In the genomic region with DNA sequence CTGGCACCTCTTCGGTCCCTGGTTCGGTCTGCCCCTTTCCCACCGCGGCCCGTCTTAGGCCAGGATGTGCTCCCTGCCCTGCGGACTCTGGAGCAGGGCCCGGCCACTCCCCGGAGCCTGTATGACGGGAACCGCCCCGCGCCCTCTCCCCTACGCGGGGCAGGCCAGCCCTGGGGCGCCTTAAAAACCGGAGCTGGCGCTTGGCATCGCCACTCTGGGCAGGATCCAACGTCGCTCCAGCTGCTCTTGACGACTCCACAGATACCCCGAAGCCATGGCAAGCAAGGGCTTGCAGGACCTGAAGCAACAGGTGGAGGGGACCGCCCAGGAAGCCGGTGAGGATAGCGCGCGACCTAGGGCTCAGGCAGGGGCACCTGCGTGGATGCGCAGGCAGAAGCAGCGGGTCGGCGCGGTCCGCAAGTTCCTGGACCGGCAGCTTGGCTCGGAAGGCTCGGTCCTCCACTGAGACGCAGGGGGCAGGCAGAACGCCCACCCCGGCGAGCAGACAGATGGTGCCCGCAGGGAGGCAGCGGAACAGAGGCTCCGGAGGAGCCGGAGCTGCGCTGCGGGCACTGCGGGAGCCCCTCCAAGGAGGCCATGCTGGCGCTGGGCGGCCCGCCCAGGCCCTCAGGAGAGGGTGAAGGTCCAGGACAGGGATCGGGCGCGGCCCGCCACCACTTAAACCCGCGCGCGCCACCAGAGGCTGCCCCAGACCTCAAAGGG, we compare ENCODE assay signal across 8 cellular contexts. TPM values are rescaled to one million over a fixed set of nuclear protein-coding genes. Genes with fewer than 3 reads are reported as not detected.
DNase-seq lines count a peak whose midpoint lies in the region; ATAC-seq and TF ChIP-seq lines count a peak whose summit lies in the region.

A gene (plus strand): TSS at position 212 of the 723 bp plus-strand sequence. CDS start 63 bp downstream, at position 275.

- H2AFZ ChIP-seq in mammary epithelial cell (ENCODE audit: low read depth, low read length), result peak within 1 kb of the TSS; percentile 19

- WGBS in mammary epithelial cell (ENCODE audit: low coverage, missing lambda C conversion rate), result under 1% methylated on average over 23 of the region's 59 CpGs
- WGBS in right lobe of liver (ENCODE audit: insufficient coverage, low coverage, low lambda C conversion rate, missing lambda C conversion rate), result 4% methylated on average over 8 of the region's 59 CpGs
- WGBS in tibial nerve, 2 donors, result 5 to 10% methylated on average over 29 to 36 of the region's 59 CpGs

- no TSS peak for BruUV-seq in mammary epithelial cell (replicated peaks; lab: Mats Ljungman, UMichigan)

- H3K4me1 Mint-ChIP-seq in activated CD4-positive, alpha-beta memory T cell treated with anti-CD3 and anti-CD28 coated beads, Interleukin-2, amount 10 ng/mL, durations not matched to agents 7 days and 5 days, result peaks cover 44% of the 10 kb centered on the region
- H3K4me1 Mint-ChIP-seq in activated CD4-positive, alpha-beta memory T cell treated with anti-CD3 and anti-CD28 coated beads for 36 hours (ENCODE audit: low read depth), result peaks cover 31% of the 10 kb centered on the region

- TF ChIP-seq POLR2A in right lobe of liver (IDR thresholded peaks at IDR 0.05) (no peak), tibial nerve (IDR thresholded peaks at IDR 0.05) (peak in 1 of 2 donors; percentile 75)

- peak within 1 kb of the TSS; percentile 98 for H3K27ac ChIP-seq in mammary epithelial cell (ENCODE audit: insufficient read depth, low read depth, low read length)
- H3K27ac ChIP-seq in right lobe of liver, result peak within 1 kb of the TSS in 1 of 3 donors; percentile 63
- H3K27ac ChIP-seq in tibial nerve, result peak within 1 kb of the TSS; percentile 94 to 100 (median 97)

- POLR2A ChIA-PET in activated CD4-positive, alpha-beta memory T cell treated with anti-CD3 and anti-CD28 coated beads, Interleukin-2, amount 10 ng/mL, durations not matched to agents 7 days and 5 days (lab: Charles Lee), result interaction anchor here (1.0 to 1.5 kb wide), 4 partner anchors 8 to 126 kb away, joined by 3 to 7 read pairs (median 4); a partner anchor contains a TSS
- POLR2A ChIA-PET in activated CD4-positive, alpha-beta memory T cell treated with anti-CD3 and anti-CD28 coated beads for 36 hours (lab: Charles Lee), result no interaction called here

- TF ChIP-seq CTCF in mammary epithelial cell (conservative IDR thresholded peaks at IDR 0.05 in 1 of 2, IDR thresholded peaks at IDR 0.05 in 1 of 2; ENCODE audit: extremely low read depth in 1 of 2, insufficient read depth in 1 of 2, low read depth in 1 of 2, low read length in 2 of 2) (no peak), right lobe of liver (IDR thresholded peaks at IDR 0.05) (no peak), tibial nerve (IDR thresholded peaks at IDR 0.05) (no peak)

- no peaks in the 10 kb centered on the region for H3K36me3 Mint-ChIP-seq in activated CD4-positive, alpha-beta memory T cell treated with anti-CD3 and anti-CD28 coated beads, Interleukin-2, amount 10 ng/mL, durations not matched to agents 7 days and 5 days (ENCODE audit: low read depth)
- H3K36me3 Mint-ChIP-seq in activated CD4-positive, alpha-beta memory T cell treated with anti-CD3 and anti-CD28 coated beads for 36 hours, result no peaks in the 10 kb centered on the region

- DNase-seq in activated CD4-positive, alpha-beta memory T cell treated with anti-CD3 and anti-CD28 coated beads, Interleukin-2, amount 10 ng/mL, durations not matched to agents 7 days and 5 days, result no peak
- DNase-seq in activated CD4-positive, alpha-beta memory T cell treated with anti-CD3 and anti-CD28 coated beads for 36 hours, result no peak
- DNase-seq in mammary epithelial cell, result peak; percentile 86
- peak; percentile 68 to 75 (median 73) for DNase-seq in right lobe of liver
- peak in 1 of 2 donors; percentile 72 for DNase-seq in tibial nerve (ENCODE audit: low spot score in 2 of 2)
- no peak for DNase-seq in HuH-7.5 (ENCODE audit: low spot score)
- no peak for DNase-seq in SW 1271 (lab: John Stamatoyannopoulos, UW)
- no peak for DNase-seq in GDM1 (lab: John Stamatoyannopoulos, UW)

- ATAC-seq in right lobe of liver, result peak; percentile 50 to 71 (median 59)

- peak within 1 kb of the TSS; percentile 40 to 72 (median 70) for H3K4me3 ChIP-seq in mammary epithelial cell (replicated peaks in 1 of 3; ENCODE audit: insufficient read depth in 1 of 3, low read depth in 2 of 3, low read length in 3 of 3)
- peak within 1 kb of the TSS; percentile 34 to 54 (median 38) for H3K4me3 ChIP-seq in right lobe of liver
- peak within 1 kb of the TSS; percentile 64 to 85 (median 80) for H3K4me3 ChIP-seq in tibial nerve

- no peaks in the 10 kb centered on the region for H3K27me3 ChIP-seq in mammary epithelial cell (ENCODE audit: insufficient read depth, low read length)
- no peaks in the 10 kb centered on the region for H3K27me3 ChIP-seq in right lobe of liver
- no peaks in the 10 kb centered on the region for H3K27me3 ChIP-seq in tibial nerve

- in situ Hi-C loops in mammary epithelial cell (cut with MboI; ENCODE audit: low sequenced_read_pairs in 2 of 2), result no loop called here

- intact Hi-C loops in activated CD4-positive, alpha-beta memory T cell treated with anti-CD3 and anti-CD28 coated beads for 36 hours (cut with micrococcal nuclease), result loop anchor here (10.0 kb wide), 1 partner anchor 284 kb away; no protein-coding TSS in a partner anchor
- intact Hi-C loops in mammary epithelial cell (cut with micrococcal nuclease) (loop anchor here (2.0 kb wide), 1 partner anchor 70 kb away; no protein-coding TSS in a partner anchor), right lobe of liver (cut with DNase I) (no loop called here)

- peak within 1 kb of the TSS; percentile 96 for H3K9ac ChIP-seq in mammary epithelial cell (ENCODE audit: insufficient read depth, low read length)

- CTCF ChIA-PET in activated CD4-positive, alpha-beta memory T cell treated with anti-CD3 and anti-CD28 coated beads, Interleukin-2, amount 10 ng/mL, durations not matched to agents 7 days and 5 days (lab: Charles Lee), result interaction anchor here (0.9 to 2.6 kb wide), 2 partner anchors 8 to 29 kb away, joined by 3 to 12 read pairs; no protein-coding TSS in a partner anchor
- CTCF ChIA-PET in activated CD4-positive, alpha-beta memory T cell treated with anti-CD3 and anti-CD28 coated beads for 36 hours (lab: Charles Lee), result interaction anchor here (1.6 to 5.7 kb wide), 3 partner anchors 10 to 30 kb away, joined by 6 to 47 read pairs (median 7); a partner anchor contains a TSS
- CTCF ChIA-PET in mammary epithelial cell (lab: Charles Lee; ENCODE audit: low non-redundant PET), result no interaction called here

- H3K79me2 ChIP-seq in mammary epithelial cell (ENCODE audit: insufficient read depth, low read length), result peaks cover 55% of the 10 kb centered on the region

- peaks cover 9% of the 10 kb centered on the region for H3K36me3 ChIP-seq in mammary epithelial cell (ENCODE audit: insufficient read depth, low read length)
- H3K36me3 ChIP-seq in right lobe of liver, result no peaks in the 10 kb centered on the region
- no peaks in the 10 kb centered on the region for H3K36me3 ChIP-seq in tibial nerve

- peaks cover 67% of the 10 kb centered on the region for H3K4me1 ChIP-seq in mammary epithelial cell (ENCODE audit: insufficient read depth, low read length)
- peaks cover 0 to 15% (median 0%) of the 10 kb centered on the region in 4 donors for H3K4me1 ChIP-seq in right lobe of liver
- H3K4me1 ChIP-seq in tibial nerve, result peaks cover 0 to 71% (median 47%) of the 10 kb centered on the region in 4 donors

- H3K27me3 Mint-ChIP-seq in activated CD4-positive, alpha-beta memory T cell treated with anti-CD3 and anti-CD28 coated beads, Interleukin-2, amount 10 ng/mL, durations not matched to agents 7 days and 5 days, result peaks cover 28% of the 10 kb centered on the region
- H3K27me3 Mint-ChIP-seq in activated CD4-positive, alpha-beta memory T cell treated with anti-CD3 and anti-CD28 coated beads for 36 hours, result peaks cover 2% of the 10 kb centered on the region

- no peaks in the 10 kb centered on the region for H3K9me3 Mint-ChIP-seq in activated CD4-positive, alpha-beta memory T cell treated with anti-CD3 and anti-CD28 coated beads, Interleukin-2, amount 10 ng/mL, durations not matched to agents 7 days and 5 days
- H3K9me3 Mint-ChIP-seq in activated CD4-positive, alpha-beta memory T cell treated with anti-CD3 and anti-CD28 coated beads for 36 hours, result no peaks in the 10 kb centered on the region

- H3K9me3 ChIP-seq in mammary epithelial cell (replicated peaks; ENCODE audit: insufficient read depth, low read length) (no peaks in the 10 kb centered on the region), right lobe of liver (no peaks in the 10 kb centered on the region), tibial nerve (no peaks in the 10 kb centered on the region)

- no peaks in the 10 kb centered on the region for H4K20me1 ChIP-seq in mammary epithelial cell (ENCODE audit: insufficient read depth, low read length)

- H3K4me2 ChIP-seq in mammary epithelial cell (ENCODE audit: insufficient read depth, low read depth, low read length), result peak within 1 kb of the TSS; percentile 97

- H3K27ac Mint-ChIP-seq in activated CD4-positive, alpha-beta memory T cell treated with anti-CD3 and anti-CD28 coated beads, Interleukin-2, amount 10 ng/mL, durations not matched to agents 7 days and 5 days, result no peak within 1 kb of the TSS
- H3K27ac Mint-ChIP-seq in activated CD4-positive, alpha-beta memory T cell treated with anti-CD3 and anti-CD28 coated beads for 36 hours, result no peak within 1 kb of the TSS

- dilution Hi-C loops in mammary epithelial cell (cut with HindIII; ENCODE audit: low sequenced_read_pairs), result no loop called here

- H3K4me3 Mint-ChIP-seq in activated CD4-positive, alpha-beta memory T cell treated with anti-CD3 and anti-CD28 coated beads, Interleukin-2, amount 10 ng/mL, durations not matched to agents 7 days and 5 days, result peak within 1 kb of the TSS; percentile 24
- no peak within 1 kb of the TSS for H3K4me3 Mint-ChIP-seq in activated CD4-positive, alpha-beta memory T cell treated with anti-CD3 and anti-CD28 coated beads for 36 hours

- peak in 1 of 2 donors; percentile 95 for TF ChIP-seq EP300 in tibial nerve (IDR thresholded peaks at IDR 0.05)

RNA-seq across cellular contexts. Expression of the gene that starts here (rescaled TPM):
- not detected for total RNA-seq in activated CD4-positive, alpha-beta memory T cell treated with anti-CD3 and anti-CD28 coated beads, Interleukin-2, amount 10 ng/mL, durations not matched to agents 7 days and 5 days
- total RNA-seq in activated CD4-positive, alpha-beta memory T cell treated with anti-CD3 and anti-CD28 coated beads for 36 hours, result not detected
- total RNA-seq in mammary epithelial cell (100 to 1,000 TPM in 1 of 2 donors, 10 to 100 TPM in 1; 57.0 to 247 TPM), right lobe of liver (10 to 100 TPM; 11.1 to 77.6 (median 28.6) TPM), tibial nerve (1,000 to 10,000 TPM in 2 of 4 donors, 100 to 1,000 TPM in 2; 703 to 1,895 (median 1,121) TPM)
- 517 TPM for polyA plus RNA-seq in mammary epithelial cell
- 39.5 TPM for polyA minus RNA-seq in mammary epithelial cell

Comparison
In these comparisons a context has a peak if more than half of its experiments do, and no peak if none do; other contexts are left out.
1. RNA of the gene that starts here (total RNA-seq): 703 to 1,895 TPM in tibial nerve, 57.0 to 247 TPM in mammary epithelial cell and 11.1 to 77.6 TPM in right lobe of liver; not detected in activated CD4-positive, alpha-beta memory T cell treated with anti-CD3 and anti-CD28 coated beads for 36 hours and not detected in activated CD4-positive, alpha-beta memory T cell treated with anti-CD3 and anti-CD28 coated beads, Interleukin-2, amount 10 ng/mL, durations not matched to agents 7 days and 5 days; every median in the first group is over 10 times any median in the second.
2. DNase-seq: peak in mammary epithelial cell (single experiment) and right lobe of liver (3 of 3); none in activated CD4-positive, alpha-beta memory T cell treated with anti-CD3 and anti-CD28 coated beads, Interleukin-2, amount 10 ng/mL, durations not matched to agents 7 days and 5 days (single experiment), activated CD4-positive, alpha-beta memory T cell treated with anti-CD3 and anti-CD28 coated beads for 36 hours (single experiment), HuH-7.5 (single experiment), SW 1271 (0 of 2) and GDM1 (single experiment).
3. intact Hi-C loops: an anchor here in activated CD4-positive, alpha-beta memory T cell treated with anti-CD3 and anti-CD28 coated beads for 36 hours (10.0 kb wide) and mammary epithelial cell (2.0 kb wide); none called in right lobe of liver.
4. Peak in every context shown above with its lines, with median percentiles within 50 percentile points of each other: H3K4me3 ChIP-seq.